In genomic region chr16:30406911-30407793, GRCh38 we compare ENCODE assay signal across 1 cellular context.
A peak's percentile ranks its signal among the peaks of the same experiment; 100 is the strongest.
TF ChIP-seq lines count a peak whose summit lies in the region.

Gene ZNF771, plus strand, starts transcription at chr16:30407606. Its CDS starts 448 bp downstream, at chr16:30408054.

TF ChIP-seq in HEK293, 187 proteins besides CTCF, POLR2A, EP300 and RAD21 (continued from another document and continues in another):
- TF ChIP-seq ZNF514 (tag by site-specific recombination; IDR thresholded peaks at IDR 0.05) (no peak), ZNF561 (tag by site-specific recombination; IDR thresholded peaks at IDR 0.05; ENCODE audit: borderline replicate concordance) (peak; percentile 99), ZSCAN18 (tag by site-specific recombination; IDR thresholded peaks at IDR 0.05) (peak; percentile 11; the same call in 1 of the 2 replicates), ZNF433 (tag by site-specific recombination; IDR thresholded peaks at IDR 0.05; ENCODE audit: low read depth) (no peak), ZNF121 (tag by site-specific recombination; IDR thresholded peaks at IDR 0.05) (0 out of 2 replicates have a peak, but pooled peaks have one; percentile 29), ZBTB26 (tag by site-specific recombination; optimal IDR thresholded peaks at IDR 0.05) (peak; percentile 92), ZNF585B (tag by site-specific recombination; IDR thresholded peaks at IDR 0.05) (no peak), ZNF843 (tag by site-specific recombination; IDR thresholded peaks at IDR 0.05) (peak; percentile 66; the same call in 1 of the 2 replicates), PRDM10 (tag by site-specific recombination; IDR thresholded peaks at IDR 0.05) (peak; percentile 75), SCRT1 (tag by site-specific recombination; IDR thresholded peaks at IDR 0.05; ENCODE audit: borderline replicate concordance) (peak; percentile 97), ZNF223 (tag by site-specific recombination; IDR thresholded peaks at IDR 0.05) (no peak), BCL11B (tag by site-specific recombination; IDR thresholded peaks at IDR 0.05; ENCODE audit: low read depth) (peak; percentile 35; the same call in 1 of the 2 replicates), ZNF324 (tag by site-specific recombination; IDR thresholded peaks at IDR 0.05) (peak; percentile 78), ZBTB11 (tag by site-specific recombination; conservative IDR thresholded peaks at IDR 0.05; ENCODE audit: low read depth) (peak; percentile 47), REPIN1 (tag by site-specific recombination; IDR thresholded peaks at IDR 0.05; ENCODE audit: low read depth) (0 out of 2 replicates have a peak, but pooled peaks have one; percentile 13), KLF9 (tag by site-specific recombination; IDR thresholded peaks at IDR 0.05; ENCODE audit: low read depth) (peak; percentile 91), ZBTB44 (tag by site-specific recombination; IDR thresholded peaks at IDR 0.05) (peak; percentile 54; the same call in 1 of the 2 replicates), ZBTB20 (tag by site-specific recombination; IDR thresholded peaks at IDR 0.05) (peak; percentile 95), ZBTB8A (tag by site-specific recombination; IDR thresholded peaks at IDR 0.05) (peak; percentile 100), PBX3 (CRISPR knock-in tag; IDR thresholded peaks at IDR 0.05) (0 out of 2 replicates have a peak, but pooled peaks have one; percentile 34), ZNF10 (tag by site-specific recombination; IDR thresholded peaks at IDR 0.05) (peak; percentile 73), GLI4 (tag by site-specific recombination; IDR thresholded peaks at IDR 0.05) (peak; percentile 55), REST (tag by site-specific recombination; IDR thresholded peaks at IDR 0.05) (0 out of 2 replicates have a peak, but pooled peaks have one; percentile 39), HOXD13 (CRISPR knock-in tag; IDR thresholded peaks at IDR 0.05; ENCODE audit: borderline replicate concordance) (0 out of 2 replicates have a peak, but pooled peaks have one; percentile 40), ZSCAN5A (tag by site-specific recombination; IDR thresholded peaks at IDR 0.05) (peak; percentile 78; the same call in 1 of the 2 replicates), KLF8 (tag by site-specific recombination; IDR thresholded peaks at IDR 0.05) (peak; percentile 93; the same call in 1 of the 2 replicates), ZNF146 (tag by site-specific recombination; IDR thresholded peaks at IDR 0.05) (peak; percentile 39), YY2 (tag by site-specific recombination; IDR thresholded peaks at IDR 0.05) (0 out of 2 replicates have a peak, but pooled peaks have one; percentile 61), ZNF510 (tag by site-specific recombination; IDR thresholded peaks at IDR 0.05; ENCODE audit: insufficient replicate concordance) (no peak), ZFHX2 (tag by site-specific recombination; conservative IDR thresholded peaks at IDR 0.05) (peak; percentile 92), ZNF660 (tag by site-specific recombination; IDR thresholded peaks at IDR 0.05) (peak; percentile 89)
